In genomic region chr12:28343687-28344086, GRCh38 we compare ENCODE assay signal across 3 cellular contexts.
"Had no signal": no experiment of that assay in that cellular context is flagged by ENCODE, and none has a peak within 500 bp of the region (broad histone marks: within the 10 kb centered on the region; RNA-seq: fewer than 3 reads in every experiment).

No MANE protein-coding gene starts in this region.

- ATAC-seq: GM12878 had no signal

- DNase-seq: GDM1, GF-D8 had no signal

- H3K4me3 ChIP-seq: GM12878 had no signal
